ENCODE assay signal across 8 cellular contexts in genomic region chr11:94493443-94494199, GRCh38. TPM values are rescaled to one million over a fixed set of nuclear protein-coding genes. Genes with fewer than 3 reads are reported as not detected.
DNase-seq lines count a peak whose midpoint lies in the region; ATAC-seq, FAIRE-seq and TF ChIP-seq lines count a peak whose summit lies in the region.

TSS of gene ANKRD49 (plus strand) at chr11:94493984. CDS start at chr11:94496694, 2,710 bp downstream.
TSS of gene MRE11 (minus strand) at chr11:94493844. CDS start at chr11:94492801, 1,043 bp downstream.

- H3K4me1 Mint-ChIP-seq in chondrocyte (ENCODE audit: low read depth): peaks cover 25% of the 10 kb centered on the region

- peak; percentile 77 for TF ChIP-seq POLR2A in GM19099 (IDR thresholded peaks at IDR 0.05; ENCODE audit: extremely low read depth, insufficient read length, low read depth)

- peak; percentile 99 for FAIRE-seq in kidney (lab: Jason Lieb, UNC)

- H3K4me3 Mint-ChIP-seq in chondrocyte (ENCODE audit: unreplicated experiment): peak within 1 kb of the TSS; percentile 94

- no peaks in the 10 kb centered on the region for H3K9me3 ChIP-seq in kidney (ENCODE audit: control insufficient read depth in 1 of 2, low read length in 2 of 2)

- H3K9ac ChIP-seq in kidney (ENCODE audit: low read length in 2 of 2): peak within 1 kb of the TSS; percentile 52 to 88

- peak within 1 kb of the TSS; percentile 11 to 47 for H3K27ac ChIP-seq in kidney (ENCODE audit: low read depth in 2 of 2, low read length in 2 of 2)

- H3K27ac Mint-ChIP-seq in chondrocyte (ENCODE audit: unreplicated experiment): peak within 1 kb of the TSS; percentile 97

- intact Hi-C loops in kidney (cut with DNase I): no loop called here

- TF ChIP-seq CTCF in AG10803 (conservative IDR thresholded peaks at IDR 0.05; ENCODE audit: low read length) (no peak), chondrocyte (IDR thresholded peaks at IDR 0.05) (peak; percentile 23), kidney (IDR thresholded peaks at IDR 0.05; ENCODE audit: borderline replicate concordance, extremely low read depth, insufficient read depth) (no peak)

- H3K4me1 ChIP-seq in kidney (ENCODE audit: control insufficient read depth in 1 of 2, insufficient read depth in 1 of 2, low read depth in 1 of 2, low read length in 2 of 2): peaks cover 0 to 4% of the 10 kb centered on the region in 2 donors

- H3K9me3 Mint-ChIP-seq in chondrocyte (ENCODE audit: low read depth): peaks cover 1% of the 10 kb centered on the region

- peak; percentile 98 for DNase-seq in AG10803 (ENCODE audit: low read depth)
- DNase-seq in NCI-H510A (lab: John Stamatoyannopoulos, UW): peak; percentile 85
- peak; percentile 94 for DNase-seq in activated CD4-positive, alpha-beta T cell treated with anti-CD3 and anti-CD28 coated beads for 1 hour
- DNase-seq in chondrocyte (ENCODE audit: low spot score): peak; percentile 97
- DNase-seq in kidney: peak; percentile 98
- peak; percentile 95 for DNase-seq in stimulated activated CD4-positive, alpha-beta T cell treated with anti-CD3 and anti-CD28 coated beads, Interleukin-15, amount 100 ng/mL, for 24 hours

- H3K36me3 ChIP-seq in kidney (ENCODE audit: control insufficient read depth in 1 of 2, insufficient read depth in 2 of 2, low read length in 2 of 2): peaks cover 5 to 9% of the 10 kb centered on the region in 2 donors

- H3K27me3 Mint-ChIP-seq in chondrocyte (ENCODE audit: low read depth): no peaks in the 10 kb centered on the region

- H3K4me3 ChIP-seq in AG10803 (ENCODE audit: low read length) (peak within 1 kb of the TSS; percentile 90), kidney (ENCODE audit: low read length in 2 of 2) (peak within 1 kb of the TSS; percentile 73 to 96)

- ATAC-seq in HG03432 (IDR thresholded peaks at IDR 0.05; ENCODE audit: unreplicated experiment): peak; percentile 100

- H3K36me3 Mint-ChIP-seq in chondrocyte (ENCODE audit: low read depth): peaks cover 11% of the 10 kb centered on the region

RNA-seq across cellular contexts. Expression of gene ANKRD49, which starts in this region (rescaled TPM):
- total RNA-seq in chondrocyte (8.6 to 11.2 TPM (median 8.9 TPM) in 3 replicates), kidney (17.1 TPM)
- 12.7 TPM for polyA plus RNA-seq in kidney (ENCODE audit: insufficient read depth, low read depth, low replicate concordance)

RNA-seq across cellular contexts. Expression of gene MRE11, which starts in this region (rescaled TPM):
- 13.7 to 21.7 TPM (median 15.5 TPM) in 3 replicates for total RNA-seq in chondrocyte
- total RNA-seq in kidney: 16.6 TPM
- 3.5 TPM for polyA plus RNA-seq in kidney (ENCODE audit: insufficient read depth, low read depth, low replicate concordance)

Comparison
In these comparisons a context has a peak if more than half of its experiments do, and no peak if none do; other contexts are left out.
1. Peak in every context shown above with its lines: DNase-seq, ATAC-seq, H3K4me3 ChIP-seq and H3K27ac ChIP-seq.